In the genomic region with DNA sequence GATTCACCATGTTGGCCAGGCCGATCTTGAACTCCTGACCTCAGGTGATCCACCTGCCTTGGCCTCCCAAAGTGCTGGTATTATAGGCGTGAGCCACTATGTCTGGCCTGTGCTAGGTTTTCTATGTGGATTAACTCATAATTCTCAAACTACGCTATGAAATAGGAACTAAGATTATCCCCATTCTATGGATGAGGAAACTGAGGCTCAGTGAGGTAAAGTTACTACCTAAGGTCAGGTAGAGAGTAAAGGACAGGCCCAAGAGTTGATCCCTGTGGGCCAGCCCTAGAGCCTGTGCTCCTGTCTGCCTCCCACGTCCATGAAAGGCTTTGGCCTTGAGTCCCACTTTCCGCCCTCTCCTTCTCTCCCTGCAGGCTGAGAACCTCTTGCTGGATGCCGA, we compare ENCODE assay signal across 39 cellular contexts. TPM values are rescaled to one million over a fixed set of nuclear protein-coding genes. Genes with fewer than 3 reads are reported as not detected.
"Had no signal": no experiment of that assay in that cellular context is flagged by ENCODE, and none has a peak within 500 bp of the region (broad histone marks: within the 10 kb centered on the region; RNA-seq: fewer than 3 reads in every experiment).

No MANE protein-coding gene starts in this region.

- H3K4me3 ChIP-seq: MG63 had no signal

- H3K27me3 ChIP-seq: MG63 had no signal

- DNase-seq: Karpas-422, Kasumi-1, MG63, MM.1S, MV-4-11, NCI-H1048, NCI-H1092, NCI-H1092 treated with DMSO at 0.1 percent for 48 hours, NCI-H1105, NCI-H1105 treated with DMSO at 0.1 percent for 48 hours, NCI-H1417, NCI-H1417 treated with DMSO at 0.1 percent for 48 hours, NCI-H1436, NCI-H1436 treated with DMSO at 0.1 percent for 48 hours, NCI-H146, NCI-H1694, NCI-H1694 treated with DMSO at 0.1 percent for 48 hours, NCI-H187, NCI-H187 treated with DMSO at 0.1 percent for 48 hours, NCI-H1930, NCI-H2029, NCI-H2029 treated with DMSO at 0.1 percent for 48 hours, NCI-H2081, NCI-H2081 treated with DMSO at 0.1 percent for 48 hours, NCI-H2107, NCI-H2171, NCI-H2171 treated with DMSO at 0.1 percent for 48 hours, NCI-H2227 treated with DMSO at 0.1 percent for 48 hours, NCI-H226, NCI-H345, NCI-H446, NCI-H446 treated with DMSO at 0.1 percent for 48 hours, NCI-H510A, NCI-H510A treated with DMSO at 0.1 percent for 48 hours, NCI-H524 had no signal

- H3K9me3 ChIP-seq: MG63 had no signal

RNA-seq across cellular contexts. Expression of gene EXOC3L2, which starts 25.9 kb away (rescaled TPM):
- total RNA-seq: LHCN-M2, M059J, MCF 10A, NCI-H460 had no signal

RNA-seq across cellular contexts. Expression of gene CKM, which starts 51.6 kb away (rescaled TPM):
- total RNA-seq: LHCN-M2, M059J, MCF 10A, NCI-H460 had no signal
